16 cellular contexts compared by ENCODE assay signal in the genomic region with DNA sequence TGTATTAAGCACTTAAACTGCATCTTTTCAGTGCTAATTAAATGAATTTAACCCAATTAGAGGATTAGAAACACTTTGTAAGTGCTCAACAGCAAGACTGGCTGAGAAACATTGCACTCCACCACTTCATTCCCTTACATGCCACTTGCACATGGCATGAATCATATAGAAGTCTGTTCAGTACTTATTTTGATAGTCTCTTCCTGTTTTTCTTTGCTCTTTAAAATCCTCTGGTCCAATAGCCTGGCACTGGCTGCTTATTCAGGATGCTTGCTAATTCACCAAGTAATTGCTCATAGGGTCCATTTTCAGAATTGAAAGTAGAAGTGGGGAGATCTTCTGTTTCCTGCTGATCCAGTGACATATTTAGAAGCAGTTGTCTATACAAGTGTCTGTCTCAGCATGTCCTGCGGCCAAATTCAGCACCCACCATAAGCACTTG.
DNase-seq lines count a peak whose midpoint lies in the region; ATAC-seq, FAIRE-seq and TF ChIP-seq lines count a peak whose summit lies in the region.
"Had no signal": no experiment of that assay in that cellular context is flagged by ENCODE, and none has a peak within 500 bp of the region (broad histone marks: within the 10 kb centered on the region; RNA-seq: fewer than 3 reads in every experiment).

No MANE protein-coding gene starts in this region.

- BruUV-seq in HepG2 (replicated peaks; lab: Mats Ljungman, UMichigan), result no TSS peak

- H3K36me3 ChIP-seq in SJCRH30 (no peaks in the 10 kb centered on the region), HepG2 (replicated peaks in 1 of 2; ENCODE audit: control insufficient read depth in 1 of 2, insufficient read depth in 2 of 2, low read length in 2 of 2) (no peaks in the 10 kb centered on the region)
- H3K36me3 ChIP-seq: BLaER1 had no signal

- CTCF ChIA-PET in HepG2 (lab: Yijun Ruan, JAX; ENCODE audit: low intra/inter-chr PET ratio, low total read pairs), result no interaction called here

- POLR2A ChIA-PET in HepG2 (lab: Yijun Ruan, JAX), result no interaction called here

- H3K9me3 ChIP-seq in SJCRH30 (replicated peaks), result no peaks in the 10 kb centered on the region
- no peaks in the 10 kb centered on the region for H3K9me3 ChIP-seq in HepG2 (ENCODE audit: low read length)
- H3K9me3 ChIP-seq: BLaER1 had no signal

- TF ChIP-seq CTCF in HepG2 (CRISPR knock-in tag; IDR thresholded peaks at IDR 0.05), result no peak

- H3K4me1 ChIP-seq in SJCRH30, result no peaks in the 10 kb centered on the region
- H3K4me1 ChIP-seq in HepG2 (ENCODE audit: insufficient read depth, low read length), result no peaks in the 10 kb centered on the region
- H3K4me1 ChIP-seq: BLaER1 had no signal

- H3K4me2 ChIP-seq in HepG2 (ENCODE audit: low read depth, low read length), result no peak overlapping the region
- H3K4me2 ChIP-seq: BLaER1 had no signal

- H4K20me1 ChIP-seq in HepG2 (ENCODE audit: insufficient read depth, low read length), result no peaks in the 10 kb centered on the region
- H4K20me1 ChIP-seq: BLaER1 had no signal

- H3K27ac ChIP-seq in SJCRH30, result no peak overlapping the region
- H3K27ac ChIP-seq in HepG2 (ENCODE audit: extremely low read length, insufficient read depth, low read length), result no peak overlapping the region
- H3K27ac ChIP-seq: BLaER1, coronary artery had no signal

- WGBS in HepG2 (ENCODE audit: low lambda C conversion rate), result 0% methylated on average over 1 of the region's 1 CpG

- no peak for FAIRE-seq in HepG2 (lab: Jason Lieb, UNC)
- FAIRE-seq: frontal cortex had no signal

- no peaks in the 10 kb centered on the region for H3K79me2 ChIP-seq in HepG2 (ENCODE audit: insufficient read depth, low read length)

- ATAC-seq in HepG2 (no peak), HG03342 (IDR thresholded peaks at IDR 0.05; ENCODE audit: unreplicated experiment) (no peak)
- ATAC-seq: left colon had no signal

- TF ChIP-seq RAD21 in HepG2 (CRISPR knock-in tag; IDR thresholded peaks at IDR 0.05), result no peak

- TF ChIP-seq EP300 in HepG2 (IDR thresholded peaks at IDR 0.05; ENCODE audit: low read depth in 2 of 2, low read length in 2 of 2) (no peak), HepG2 (CRISPR knock-in tag; IDR thresholded peaks at IDR 0.05; ENCODE audit: borderline replicate concordance) (no peak)

- no peak overlapping the region for H3K4me3 ChIP-seq in SJCRH30
- no peak overlapping the region for H3K4me3 ChIP-seq in HepG2 (replicated peaks in 1 of 3; ENCODE audit: insufficient read depth in 1 of 3, low read depth in 2 of 3, low read length in 3 of 3)
- H3K4me3 ChIP-seq: BLaER1, coronary artery had no signal

- DNase-seq in ELR (ENCODE audit: low read depth) (peak; percentile 16), KBM-7 (peak; percentile 32), SIG-M5 treated with dmso at 0.1 percent for 504 hours (lab: John Stamatoyannopoulos, UW; ENCODE audit: unreplicated experiment) (peak; percentile 70), hepatic stellate cell (ENCODE audit: low spot score) (peak; percentile 4), SJCRH30 (no peak), HepG2 (ENCODE audit: low spot score) (no peak), NCI-H2171 treated with DMSO at 0.1 percent for 48 hours (lab: John Stamatoyannopoulos, UW) (no peak)
- DNase-seq: activated CD4-positive, alpha-beta T cell treated with anti-CD3 and anti-CD28 coated beads, Interleukin-2, amount 50 U/mL, for 4 hours; activated naive CD4-positive, alpha-beta T cell treated with anti-CD3 and anti-CD28 coated beads for 36 hours; GOT3; left colon; stimulated activated CD8-positive, alpha-beta memory T cell treated with anti-CD3 and anti-CD28 coated beads, Interleukin-4, amount 100 ng/mL, for 48 hours had no signal

- H2AFZ ChIP-seq in HepG2 (ENCODE audit: low read length), result no peak overlapping the region

- in situ Hi-C loops in KBM-7 (cut with MboI; ENCODE audit: low pct_unique_long_range_greater_than_20kb, low sequenced_read_pairs) (no loop called here), HepG2 (cut with HindIII; ENCODE audit: extremely low pct_ligation_motif_present, low pct_unique_long_range_greater_than_20kb) (no loop called here)

- H3K9ac ChIP-seq in HepG2 (ENCODE audit: insufficient read depth, low read depth, low read length), result no peak overlapping the region
- H3K9ac ChIP-seq: BLaER1 had no signal

- TF ChIP-seq POLR2A in HepG2 (IDR thresholded peaks at IDR 0.05; ENCODE audit: insufficient read depth in 1 of 2, low read depth in 2 of 2, low read length in 2 of 2), result no peak

- no peaks in the 10 kb centered on the region for H3K27me3 ChIP-seq in SJCRH30
- no peaks in the 10 kb centered on the region for H3K27me3 ChIP-seq in HepG2 (ENCODE audit: control insufficient read depth in 1 of 2, insufficient read depth in 2 of 2, low read length in 2 of 2)
- H3K27me3 ChIP-seq: BLaER1 had no signal

- intact Hi-C loops in HepG2 (cut with micrococcal nuclease; ENCODE audit: unreplicated experiment), result no loop called here

TF ChIP-seq in HepG2, 621 proteins besides CTCF, POLR2A, EP300 and RAD21:
- TF ChIP-seq SRSF1 (optimal IDR thresholded peaks at IDR 0.05; ENCODE audit: low read depth, low read length) (no peak), JUN (CRISPR knock-in tag; IDR thresholded peaks at IDR 0.05) (no peak), ZNF549 (CRISPR knock-in tag; IDR thresholded peaks at IDR 0.05) (no peak), FOXC1 (CRISPR knock-in tag; IDR thresholded peaks at IDR 0.05; ENCODE audit: borderline replicate concordance) (no peak)
- TF ChIP-seq, protein P1, sequence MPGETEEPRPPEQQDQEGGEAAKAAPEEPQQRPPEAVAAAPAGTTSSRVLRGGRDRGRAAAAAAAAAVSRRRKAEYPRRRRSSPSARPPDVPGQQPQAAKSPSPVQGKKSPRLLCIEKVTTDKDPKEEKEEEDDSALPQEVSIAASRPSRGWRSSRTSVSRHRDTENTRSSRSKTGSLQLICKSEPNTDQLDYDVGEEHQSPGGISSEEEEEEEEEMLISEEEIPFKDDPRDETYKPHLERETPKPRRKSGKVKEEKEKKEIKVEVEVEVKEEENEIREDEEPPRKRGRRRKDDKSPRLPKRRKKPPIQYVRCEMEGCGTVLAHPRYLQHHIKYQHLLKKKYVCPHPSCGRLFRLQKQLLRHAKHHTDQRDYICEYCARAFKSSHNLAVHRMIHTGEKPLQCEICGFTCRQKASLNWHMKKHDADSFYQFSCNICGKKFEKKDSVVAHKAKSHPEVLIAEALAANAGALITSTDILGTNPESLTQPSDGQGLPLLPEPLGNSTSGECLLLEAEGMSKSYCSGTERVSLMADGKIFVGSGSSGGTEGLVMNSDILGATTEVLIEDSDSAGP (CRISPR knock-in tag; IDR thresholded peaks at IDR 0.05; ENCODE audit: borderline replicate concordance), result no peak

Comparison
In these comparisons a context has a peak if more than half of its experiments do, and no peak if none do; other contexts are left out.
1. DNase-seq: peak in ELR (single experiment), KBM-7 (single experiment), SIG-M5 treated with dmso at 0.1 percent for 504 hours (single experiment) and hepatic stellate cell (single experiment); none in SJCRH30 (0 of 2), HepG2 (single experiment) and NCI-H2171 treated with DMSO at 0.1 percent for 48 hours (single experiment).